20 cellular contexts compared by ENCODE assay signal in the genomic region with DNA sequence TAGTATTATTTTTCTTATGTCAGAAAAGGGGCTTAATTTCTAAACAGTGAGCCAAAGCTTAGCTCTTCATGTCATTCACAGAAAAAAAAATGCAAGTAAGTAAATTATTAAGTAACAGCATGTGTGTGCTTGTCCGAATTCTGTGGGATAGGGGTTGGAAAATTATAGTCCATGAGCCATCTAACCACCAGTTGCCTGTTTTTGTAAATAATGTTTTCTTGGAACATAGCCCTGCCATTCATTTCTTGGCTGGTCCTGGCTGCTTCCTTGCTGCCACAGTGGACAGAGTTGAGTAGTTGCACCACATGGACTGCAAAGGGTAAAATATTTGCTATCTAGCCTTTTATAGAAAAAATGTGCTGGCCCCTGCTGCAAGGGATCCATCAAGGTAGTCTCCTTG.
"Had no signal": no experiment of that assay in that cellular context is flagged by ENCODE, and none has a peak within 500 bp of the region (broad histone marks: within the 10 kb centered on the region; RNA-seq: fewer than 3 reads in every experiment).

No MANE protein-coding gene starts in this region.

- H3K36me3 ChIP-seq: transverse colon had no signal

- H3K4me3 ChIP-seq: skin epidermis, transverse colon had no signal

- H3K9me3 ChIP-seq: transverse colon had no signal

- H3K27me3 ChIP-seq: transverse colon had no signal

- ATAC-seq: effector memory CD8-positive, alpha-beta T cell; natural killer cell treated with Interleukin-12 subunit alpha and Interleukin-12 subunit beta and Interleukin-15 and Interleukin-18, amount 100 ng/mL, for 72 hours had no signal

- H3K27ac ChIP-seq: epithelial cell of prostate, skin epidermis, transverse colon had no signal

- H3K4me1 ChIP-seq: transverse colon had no signal

- DNase-seq: activated CD4-positive, alpha-beta memory T cell treated with anti-CD3 and anti-CD28 coated beads, Interleukin-2, amount 10 ng/mL, durations not matched to agents 7 days and 5 days; activated CD4-positive, alpha-beta T cell treated with anti-CD3 and anti-CD28 coated beads for 4 hours; activated naive CD4-positive, alpha-beta T cell treated with anti-CD3 and anti-CD28 coated beads, Interleukin-2, amount 10 ng/mL, durations not matched to agents 7 days and 5 days; activated T-cell treated with anti-CD3 and anti-CD28 coated beads, Interleukin-2, amount 50 U/mL, for 24 hours; cerebellar nuclear complex; effector memory CD8-positive, alpha-beta T cell; glutamatergic neuron; left ventricle myocardium superior; mesenchymal stem cell; posterior cingulate gyrus; stimulated activated CD4-positive, alpha-beta T cell treated with anti-CD3 and anti-CD28 coated beads, Interleukin-15, amount 100 ng/mL, for 24 hours; stimulated activated CD4-positive, alpha-beta T cell treated with anti-CD3 and anti-CD28 coated beads, Interleukin-4, amount 100 ng/mL, for 4 hours; stimulated activated CD8-positive, alpha-beta memory T cell treated with anti-CD3 and anti-CD28 coated beads, Interleukin-4, amount 100 ng/mL, for 48 hours; stimulated activated naive CD4-positive, alpha-beta T cell treated with Interleukin-2 at 50 U/mL for 16 hours; substantia nigra; T-helper 2 cell; transverse colon had no signal
